ENCODE assay signal across 8 cellular contexts in genomic region chr5:154712518-154713437, GRCh38. TPM values are rescaled to one million over a fixed set of nuclear protein-coding genes. Genes with fewer than 3 reads are reported as not detected.
DNase-seq lines count a peak whose midpoint lies in the region; ATAC-seq and TF ChIP-seq lines count a peak whose summit lies in the region.

No MANE protein-coding gene starts in this region.

- DNase-seq in D341Med (ENCODE audit: low spot score) (peak; percentile 42), NCI-H1436 (lab: John Stamatoyannopoulos, UW) (peak; percentile 63), T47D (ENCODE audit: low read depth in 1 of 2, low spot score in 1 of 2) (peak; percentile 91 to 95), lung (ENCODE audit: low spot score) (peak; percentile 63), HPDE6-E6E7 (ENCODE audit: extremely low spot score) (no peak), 8988T (no peak)
- no peak for DNase-seq in activated naive CD4-positive, alpha-beta T cell (lab: John Stamatoyannopoulos, UW)

- peak; percentile 59 for ATAC-seq in lung (ENCODE audit: insufficient read depth, low FRiP score)
- ATAC-seq in HG03354 (IDR thresholded peaks at IDR 0.05; ENCODE audit: poor library complexity, severe bottlenecking, unreplicated experiment): no peak

- H3K27ac ChIP-seq in lung (ENCODE audit: low read depth in 1 of 2, low read length in 1 of 2): peak overlapping the region in 1 of 2 donors; percentile 27

- no peaks in the 10 kb centered on the region for H3K36me3 ChIP-seq in lung (ENCODE audit: control insufficient read depth in 2 of 2, insufficient read depth in 2 of 2, low read length in 2 of 2)

- 65 to 89% methylated on average over 13 of the region's 13 CpGs for WGBS in lung, 2 donors

- no peaks in the 10 kb centered on the region for H3K27me3 ChIP-seq in lung (ENCODE audit: control insufficient read depth, insufficient read depth)

- H3K4me3 ChIP-seq in lung: no peak overlapping the region

- TF ChIP-seq CTCF in lung (IDR thresholded peaks at IDR 0.05; ENCODE audit: control extremely low read depth, extremely low read depth): no peak

- H3K4me1 ChIP-seq in lung (ENCODE audit: control insufficient read depth in 2 of 2, insufficient read depth in 2 of 2, low read length in 2 of 2): no peaks in the 10 kb centered on the region

- in situ Hi-C loops in T47D (cut with HindIII; ENCODE audit: low pct_unique_long_range_greater_than_20kb, low sequenced_read_pairs): no loop called here

- no peaks in the 10 kb centered on the region for H3K9me3 ChIP-seq in lung (ENCODE audit: control insufficient read depth in 2 of 2, insufficient read depth in 1 of 2, low read length in 1 of 2)

RNA-seq across cellular contexts. Expression of gene LARP1, which starts 42.4 kb away (rescaled TPM):
- total RNA-seq in lung: 100 to 1,000 TPM in 1 of 2 donors, 10 to 100 TPM in 1; 75.7 to 199 TPM
- 10 to 100 TPM; 30.5 to 47.7 TPM for polyA plus RNA-seq in lung

Comparison
In these comparisons a context has a peak if more than half of its experiments do, and no peak if none do; other contexts are left out.
1. DNase-seq: peak in D341Med (single experiment), NCI-H1436 (single experiment), T47D (2 of 2) and lung (single experiment); none in HPDE6-E6E7 (single experiment), activated naive CD4-positive, alpha-beta T cell (0 of 4) and 8988T (single experiment).